In the genomic region with DNA sequence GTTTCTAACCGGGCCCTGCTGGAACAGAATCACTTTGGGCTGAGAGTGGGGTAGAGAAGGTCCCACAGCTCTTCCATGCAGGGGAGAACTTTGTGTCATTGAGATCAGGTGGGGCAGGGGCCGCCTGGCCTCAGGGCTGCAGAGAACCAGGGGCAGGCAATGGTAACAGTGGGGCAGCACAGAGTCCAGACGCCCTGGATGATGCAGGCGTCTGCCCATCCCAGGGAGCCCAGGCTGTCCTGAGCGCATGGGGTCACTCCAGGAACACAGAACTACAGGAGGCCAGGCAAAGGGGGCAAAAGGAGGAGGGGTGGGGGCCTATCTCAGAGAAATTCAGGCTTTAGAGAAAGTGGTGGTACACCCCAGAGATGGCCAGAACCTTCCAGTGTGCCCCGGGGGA, we compare ENCODE assay signal across 20 cellular contexts.
"Had no signal": no experiment of that assay in that cellular context is flagged by ENCODE, and none has a peak within 500 bp of the region (broad histone marks: within the 10 kb centered on the region; RNA-seq: fewer than 3 reads in every experiment).

No MANE protein-coding gene starts in this region.

- H3K27me3 Mint-ChIP-seq: activated B cell treated with CpG ODN at 0.5 μM for 24 hours; activated CD4-positive, alpha-beta memory T cell treated with anti-CD3 and anti-CD28 coated beads for 36 hours; activated naive CD8-positive, alpha-beta T cell treated with anti-CD3 and anti-CD28 coated beads, Interleukin-2, amount 50 U/mL, for 24 hours; stimulated activated naive B cell treated with anti-CD40 and anti-IgM and Interleukin-4, amounts not matched to agents 10 μg/mL and 1 μg/mL and 100 μg/mL, for 72 hours had no signal

- H3K27me3 ChIP-seq: foreskin keratinocyte, transverse colon had no signal

- H3K9me3 ChIP-seq: mucosa of descending colon, transverse colon had no signal

- DNase-seq: activated B cell treated with CpG ODN at 0.5 μM for 24 hours; activated CD4-positive, alpha-beta memory T cell treated with anti-CD3 and anti-CD28 coated beads for 36 hours; activated CD4-positive, alpha-beta T cell treated with anti-CD3 and anti-CD28 coated beads for 4 hours; activated naive CD4-positive, alpha-beta T cell treated with anti-CD3 and anti-CD28 coated beads, Interleukin-2, amount 50 U/mL, for 16 hours; activated naive CD8-positive, alpha-beta T cell treated with anti-CD3 and anti-CD28 coated beads, Interleukin-2, amount 50 U/mL, for 24 hours; central memory CD4-positive, alpha-beta T cell; erythroblast; foreskin keratinocyte; immature natural killer cell; kidney glomerular epithelial cell; mesenchymal stem cell; mucosa of descending colon; nephron progenitor cell; nucleus accumbens; stimulated activated CD4-positive, alpha-beta T cell treated with anti-CD3 and anti-CD28 coated beads, Interleukin-2, amount 100 ng/mL, for 48 hours; stimulated activated CD8-positive, alpha-beta memory T cell treated with anti-CD3 and anti-CD28 coated beads, Interleukin-4, amount 100 ng/mL, for 48 hours; stimulated activated naive B cell treated with anti-CD40 and anti-IgM and Interleukin-4, amounts not matched to agents 10 μg/mL and 1 μg/mL and 100 μg/mL, for 72 hours; transverse colon had no signal

- ATAC-seq: activated naive CD8-positive, alpha-beta T cell treated with anti-CD3 and anti-CD28 coated beads, Interleukin-2, amount 50 U/mL, for 24 hours; foreskin keratinocyte; mucosa of descending colon; stimulated activated naive B cell treated with anti-CD40 and anti-IgM and Interleukin-4, amounts not matched to agents 10 μg/mL and 1 μg/mL and 100 μg/mL, for 72 hours had no signal

- H3K4me3 Mint-ChIP-seq: activated B cell treated with CpG ODN at 0.5 μM for 24 hours; activated CD4-positive, alpha-beta memory T cell treated with anti-CD3 and anti-CD28 coated beads for 36 hours; activated naive CD8-positive, alpha-beta T cell treated with anti-CD3 and anti-CD28 coated beads, Interleukin-2, amount 50 U/mL, for 24 hours; brain; immature natural killer cell; nephron progenitor cell; stimulated activated naive B cell treated with anti-CD40 and anti-IgM and Interleukin-4, amounts not matched to agents 10 μg/mL and 1 μg/mL and 100 μg/mL, for 72 hours; T-helper 1 cell treated with Interleukin-12 subunit alpha and Interleukin-12 subunit beta and Interleukin-4 antibody, amounts not matched to agents 30 μg/mL and 1 μg/mL, for 36 hours had no signal

- H3K36me3 Mint-ChIP-seq: immature natural killer cell had no signal

- H3K4me1 Mint-ChIP-seq: activated naive CD8-positive, alpha-beta T cell treated with anti-CD3 and anti-CD28 coated beads, Interleukin-2, amount 50 U/mL, for 24 hours; brain; immature natural killer cell; nephron progenitor cell had no signal

- H3K27ac ChIP-seq: foreskin keratinocyte, transverse colon had no signal

- H3K36me3 ChIP-seq: transverse colon had no signal

- H3K4me3 ChIP-seq: mucosa of descending colon, transverse colon had no signal

- H3K4me1 ChIP-seq: foreskin keratinocyte, transverse colon had no signal

- H3K27ac Mint-ChIP-seq: activated B cell treated with CpG ODN at 0.5 μM for 24 hours; activated CD4-positive, alpha-beta memory T cell treated with anti-CD3 and anti-CD28 coated beads for 36 hours; activated naive CD8-positive, alpha-beta T cell treated with anti-CD3 and anti-CD28 coated beads, Interleukin-2, amount 50 U/mL, for 24 hours; brain; immature natural killer cell; nephron progenitor cell; stimulated activated naive B cell treated with anti-CD40 and anti-IgM and Interleukin-4, amounts not matched to agents 10 μg/mL and 1 μg/mL and 100 μg/mL, for 72 hours; T-helper 1 cell treated with Interleukin-12 subunit alpha and Interleukin-12 subunit beta and Interleukin-4 antibody, amounts not matched to agents 30 μg/mL and 1 μg/mL, for 36 hours had no signal

- H3K9me3 Mint-ChIP-seq: activated B cell treated with CpG ODN at 0.5 μM for 24 hours; activated naive CD8-positive, alpha-beta T cell treated with anti-CD3 and anti-CD28 coated beads, Interleukin-2, amount 50 U/mL, for 24 hours; immature natural killer cell had no signal
